Comparison of ENCODE assay signal across 21 cellular contexts in genomic region chr22:21980547-21980946, GRCh38. TPM values are rescaled to one million over a fixed set of nuclear protein-coding genes. Genes with fewer than 3 reads are reported as not detected.
A peak's percentile ranks its signal among the peaks of the same experiment; 100 is the strongest.
DNase-seq lines count a peak whose midpoint lies in the region; ATAC-seq, FAIRE-seq and TF ChIP-seq lines count a peak whose summit lies in the region.
"Had no signal": no experiment of that assay in that cellular context is flagged by ENCODE, and none has a peak within 500 bp of the region (broad histone marks: within the 10 kb centered on the region; RNA-seq: fewer than 3 reads in every experiment).

No MANE protein-coding gene starts in this region.

- TF ChIP-seq EP300 in K562 (IDR thresholded peaks at IDR 0.05; ENCODE audit: low read length): peak; percentile 3; the same call in 1 of the 2 replicates

- in situ Hi-C loops in K562 (cut with MboI): no loop called here

- WGBS in K562 (ENCODE audit: insufficient coverage, low coverage, missing lambda C conversion rate): 77% methylated on average over 7 of the region's 7 CpGs

- CTCF ChIA-PET in K562 (lab: Yijun Ruan, JAX; ENCODE audit: low intra/inter-chr PET ratio): interaction anchor here (1.2 to 1.6 kb wide), 2 partner anchors 42 to 268 kb away, joined by 3 to 4 read pairs; no protein-coding TSS in a partner anchor
- CTCF ChIA-PET in A673 (lab: Charles Lee): no interaction called here

- no peak for DNase-seq in T-helper 2 cell treated with Interferon-gamma antibody and Interleukin-4, amounts not matched to agents 5 μg/mL and 100 μg/mL, for 36 hours (ENCODE audit: low spot score)
- DNase-seq in T-helper 2 cell (no peak), K562 (ENCODE audit: extremely low read depth in 1 of 4, low spot score in 3 of 4) (no peak), nephron progenitor cell (no peak), A673 (ENCODE audit: low spot score) (no peak), NCI-H1436 treated with DMSO at 0.1 percent for 48 hours (lab: John Stamatoyannopoulos, UW) (no peak)
- DNase-seq: foreskin fibroblast, KG1, NCI-H1092, NCI-H748 treated with DMSO at 0.1 percent for 48 hours, PC-3, SJCRH30, T1000 had no signal

- H3K4me1 ChIP-seq in DOHH2 (ENCODE audit: control insufficient read depth, low read length) (peaks cover 16% of the 10 kb centered on the region), K562 (replicated peaks in 1 of 2; ENCODE audit: control insufficient read depth in 2 of 2, insufficient read depth in 2 of 2, low read length in 2 of 2) (peaks cover 12 to 26% of the 10 kb centered on the region in 2 experiments; a peak in 4 of 5 replicates), A673 (ENCODE audit: insufficient read depth, low read length, poor library complexity, severe bottlenecking) (peaks cover 5% of the 10 kb centered on the region)
- H3K4me1 ChIP-seq: SJCRH30 had no signal

- H3K4me3 ChIP-seq in DOHH2 (ENCODE audit: low read length) (no peak overlapping the region), K562 (no peak overlapping the region), A673 (ENCODE audit: low read depth, low read length, poor library complexity, severe bottlenecking) (no peak overlapping the region)
- H3K4me3 ChIP-seq: HAP-1, SJCRH30, tibial nerve had no signal

- no peaks in the 10 kb centered on the region for H3K27me3 Mint-ChIP-seq in T-helper 2 cell treated with Interferon-gamma antibody and Interleukin-4, amounts not matched to agents 5 μg/mL and 100 μg/mL, for 36 hours (ENCODE audit: low read depth)
- H3K27me3 Mint-ChIP-seq in nephron progenitor cell (ENCODE audit: low read depth, poor library complexity): peaks cover 12% of the 10 kb centered on the region

- no peaks in the 10 kb centered on the region for H3K9me3 ChIP-seq in DOHH2 (ENCODE audit: control insufficient read depth, insufficient read depth, low read length)
- no peaks in the 10 kb centered on the region for H3K9me3 ChIP-seq in K562 (replicated peaks; ENCODE audit: control insufficient read depth, insufficient read depth, low read depth, low read length)
- H3K9me3 ChIP-seq in A673 (ENCODE audit: low read depth, low read length, poor library complexity, severe bottlenecking): no peaks in the 10 kb centered on the region
- H3K9me3 ChIP-seq: HAP-1, SJCRH30, tibial nerve had no signal

- peak overlapping the region; percentile 76 for H3K4me2 ChIP-seq in DOHH2 (ENCODE audit: low read length)
- no peak overlapping the region for H3K4me2 ChIP-seq in K562 (ENCODE audit: insufficient read depth, low read length)

- no peaks in the 10 kb centered on the region for H3K9me2 ChIP-seq in DOHH2 (replicated peaks; ENCODE audit: control insufficient read depth, low read length)

- H3K79me2 ChIP-seq in DOHH2 (ENCODE audit: control insufficient read depth, low read length): peaks cover 69% of the 10 kb centered on the region
- peaks cover 43% of the 10 kb centered on the region for H3K79me2 ChIP-seq in K562 (ENCODE audit: control insufficient read depth, insufficient read depth, low read length)

- BruUV-seq in K562 (replicated peaks; lab: Mats Ljungman, UMichigan) (no TSS peak), A673 (replicated peaks; lab: Mats Ljungman, UMichigan) (no TSS peak)

- ATAC-seq in K562 (no peak), HG03354 (IDR thresholded peaks at IDR 0.05; ENCODE audit: poor library complexity, severe bottlenecking, unreplicated experiment) (no peak)
- ATAC-seq: PC-3 had no signal

- H2AFZ ChIP-seq in K562 (ENCODE audit: low read depth, low read length): no peak overlapping the region

- peaks cover 3% of the 10 kb centered on the region for H3K36me3 Mint-ChIP-seq in T-helper 2 cell treated with Interferon-gamma antibody and Interleukin-4, amounts not matched to agents 5 μg/mL and 100 μg/mL, for 36 hours (ENCODE audit: low read depth)
- H3K36me3 Mint-ChIP-seq in nephron progenitor cell (ENCODE audit: low read depth): peaks cover 12% of the 10 kb centered on the region

- no peak for TF ChIP-seq CTCF in DOHH2 (IDR thresholded peaks at IDR 0.05; ENCODE audit: low read depth, low read length, poor library complexity, severe bottlenecking)
- no peak for TF ChIP-seq CTCF in K562 (IDR thresholded peaks at IDR 0.05 in 2 of 3, conservative IDR thresholded peaks at IDR 0.05 in 1 of 3; ENCODE audit: insufficient read depth in 2 of 3, low read depth in 1 of 3, low read length in 3 of 3)
- TF ChIP-seq CTCF in nephron progenitor cell (IDR thresholded peaks at IDR 0.05): no peak
- TF ChIP-seq CTCF in A673 (conservative IDR thresholded peaks at IDR 0.05; ENCODE audit: low read depth, low read length): no peak

- no peak overlapping the region for H3K27ac Mint-ChIP-seq in T-helper 2 cell treated with Interferon-gamma antibody and Interleukin-4, amounts not matched to agents 5 μg/mL and 100 μg/mL, for 36 hours
- peak overlapping the region; percentile 22 for H3K27ac Mint-ChIP-seq in nephron progenitor cell

- intact Hi-C loops in K562 (cut with micrococcal nuclease): loop anchor here (5.0 kb wide), 1 partner anchor 43 kb away; no protein-coding TSS in a partner anchor
- intact Hi-C loops in A673 (cut with micrococcal nuclease; ENCODE audit: unreplicated experiment): no loop called here

- no peaks in the 10 kb centered on the region; the same call in 1 of the 2 replicates for H4K20me1 ChIP-seq in DOHH2 (ENCODE audit: control insufficient read depth, insufficient read depth, low read depth, low read length)
- peaks cover 35% of the 10 kb centered on the region for H4K20me1 ChIP-seq in K562 (replicated peaks; ENCODE audit: control insufficient read depth, insufficient read depth, low read length)

- H3K9ac ChIP-seq in K562 (ENCODE audit: insufficient read depth in 1 of 2, low read depth in 2 of 2, low read length in 2 of 2): peak overlapping the region in 1 of 2 experiments; percentile 17; a peak in 1 of 4 replicates

- H3K27me3 ChIP-seq in DOHH2 (ENCODE audit: control insufficient read depth, low read length): no peaks in the 10 kb centered on the region
- no peaks in the 10 kb centered on the region; a peak in 1 of 5 replicates for H3K27me3 ChIP-seq in K562 (ENCODE audit: control insufficient read depth in 2 of 2, insufficient read depth in 2 of 2, low read length in 2 of 2)
- no peaks in the 10 kb centered on the region for H3K27me3 ChIP-seq in A673 (replicated peaks; ENCODE audit: insufficient read depth, low read depth, low read length, poor library complexity)
- H3K27me3 ChIP-seq: SJCRH30, tibial nerve had no signal

- POLR2A ChIA-PET in K562 (lab: Yijun Ruan, JAX) (interaction anchor here (2.4 to 22.7 kb wide), 6 partner anchors 12 to 130 kb away, joined by 12 to 382 read pairs (median 36); partner anchors contain the start of gene PPM1F), A673 (lab: Charles Lee; ENCODE audit: low non-redundant PET) (no interaction called here)

- H3K9me3 Mint-ChIP-seq in T-helper 2 cell treated with Interferon-gamma antibody and Interleukin-4, amounts not matched to agents 5 μg/mL and 100 μg/mL, for 36 hours: no peaks in the 10 kb centered on the region
- H3K9me3 Mint-ChIP-seq in nephron progenitor cell: no peaks in the 10 kb centered on the region
- H3K9me3 Mint-ChIP-seq: CD14-positive monocyte had no signal

- no peak overlapping the region for H3K27ac ChIP-seq in DOHH2 (ENCODE audit: low read depth, low read length)
- H3K27ac ChIP-seq in K562 (ENCODE audit: extremely low read depth, low read depth, low read length): no peak overlapping the region
- H3K27ac ChIP-seq in A673 (ENCODE audit: low read depth, low read length, poor library complexity, severe bottlenecking): no peak overlapping the region
- H3K27ac ChIP-seq: 22Rv1, coronary artery, SJCRH30, tibial nerve had no signal

- no peaks in the 10 kb centered on the region; the same call in 1 of the 2 replicates for H3F3A ChIP-seq in DOHH2 (ENCODE audit: control insufficient read depth, insufficient read depth)

- peaks cover 18% of the 10 kb centered on the region for H3K9me1 ChIP-seq in K562 (ENCODE audit: control insufficient read depth, insufficient read depth, low read length)

- H3K4me3 Mint-ChIP-seq in T-helper 2 cell treated with Interferon-gamma antibody and Interleukin-4, amounts not matched to agents 5 μg/mL and 100 μg/mL, for 36 hours: peak overlapping the region; percentile 92
- peak overlapping the region; percentile 91 for H3K4me3 Mint-ChIP-seq in nephron progenitor cell
- H3K4me3 Mint-ChIP-seq: CD14-positive monocyte had no signal

- H3K36me3 ChIP-seq in DOHH2 (ENCODE audit: control insufficient read depth, low read length): peaks cover 48% of the 10 kb centered on the region
- peaks cover 53% of the 10 kb centered on the region; the same call in 2 of the 3 replicates for H3K36me3 ChIP-seq in K562 (ENCODE audit: control insufficient read depth, insufficient read depth, low read length)
- no peaks in the 10 kb centered on the region for H3K36me3 ChIP-seq in A673 (ENCODE audit: insufficient read depth, low read length, poor library complexity, severe bottlenecking)

- no peak for TF ChIP-seq RAD21 in K562 (CRISPR knock-in tag; conservative IDR thresholded peaks at IDR 0.05 in 1 of 2, IDR thresholded peaks at IDR 0.05 in 1 of 2)

- FAIRE-seq in K562 (lab: Jason Lieb, UNC): no peak
- FAIRE-seq: endothelial cell of umbilical vein had no signal

- peaks cover 9% of the 10 kb centered on the region for H3K4me1 Mint-ChIP-seq in T-helper 2 cell treated with Interferon-gamma antibody and Interleukin-4, amounts not matched to agents 5 μg/mL and 100 μg/mL, for 36 hours (ENCODE audit: low read depth)
- peaks cover 18% of the 10 kb centered on the region for H3K4me1 Mint-ChIP-seq in nephron progenitor cell

- TF ChIP-seq POLR2A in K562 (conservative IDR thresholded peaks at IDR 0.05): no peak

RNA-seq across cellular contexts. Expression of gene TOP3B, which starts 2.0 kb away (rescaled TPM):
- 654 and 1,271 TPM in 2 replicates for total RNA-seq in K562 (2011; cell fraction: chromatin; rRNA removed; ENCODE audit: low replicate concordance)
- 667 and 676 TPM in 2 replicates for total RNA-seq in K562 (2011; cell fraction: nucleolus; rRNA removed)
- total RNA-seq in K562 (2011; cell fraction: nucleoplasm; rRNA removed): 562 and 595 TPM in 2 replicates
- 168 and 209 TPM in 2 replicates for total RNA-seq in K562 (2014; rRNA removed)
- 70.7 and 93.0 TPM in 2 replicates for total RNA-seq in K562 (2014; rRNA removed; fragmentation: Illumina TruSeq; extraction: Trizol)
- total RNA-seq in K562 (2015; rRNA removed; fragmentation: Illumina TruSeq; extraction: Trizol): 132 and 135 TPM in 2 replicates
- 182 and 188 TPM in 2 replicates for total RNA-seq in K562 (2021)
- polyA plus RNA-seq in K562 (2011; rRNA removed): 77.5 and 115 TPM in 2 replicates
- 70.1 and 77.8 TPM in 2 replicates for polyA plus RNA-seq in K562 (2011; cell fraction: cytosol; rRNA removed)
- polyA plus RNA-seq in K562 (2011; cell fraction: nucleus; rRNA removed): 984 and 1,286 TPM in 2 replicates
- 96.9 and 122 TPM in 2 replicates for polyA plus RNA-seq in K562 (2012)
- polyA plus RNA-seq in K562 (2014; fragmentation: Illumina TruSeq; extraction: Trizol): 112 and 123 TPM in 2 replicates
- 10 to 100 TPM in 1 of 2 experiments, 1 to 10 TPM in 1; 3.0 to 11.5 TPM for polyA plus RNA-seq in K562 (2014; fragmentation: Nextera tagmentation; extraction: Ambion mirVana)
- 153 and 161 TPM in 2 replicates for polyA plus RNA-seq in K562 (2014; rRNA removed)
- polyA minus RNA-seq in K562 (2011; rRNA and poly(A)+ RNA removed): 98.9 and 108 TPM in 2 replicates
- polyA minus RNA-seq in K562 (2011; cell fraction: cytosol; rRNA and poly(A)+ RNA removed): 76.3 and 79.3 TPM in 2 replicates
- polyA minus RNA-seq in K562 (2011; cell fraction: nucleus; rRNA and poly(A)+ RNA removed): 248 and 295 TPM in 2 replicates
- 60.2 and 60.4 TPM in 2 replicates for total RNA-seq in A673 (2021)

RNA-seq across cellular contexts. Expression of gene PPM1F, which starts 27.9 kb away (rescaled TPM):
- total RNA-seq in K562 (2011; cell fraction: chromatin; rRNA removed; ENCODE audit: low replicate concordance): 103 and 226 TPM in 2 replicates
- 122 and 135 TPM in 2 replicates for total RNA-seq in K562 (2011; cell fraction: nucleolus; rRNA removed)
- 120 and 153 TPM in 2 replicates for total RNA-seq in K562 (2011; cell fraction: nucleoplasm; rRNA removed)
- total RNA-seq in K562 (2014; rRNA removed): 132 and 153 TPM in 2 replicates
- 33.1 and 36.9 TPM in 2 replicates for total RNA-seq in K562 (2014; rRNA removed; fragmentation: Illumina TruSeq; extraction: Trizol)
- 74.6 and 75.0 TPM in 2 replicates for total RNA-seq in K562 (2015; rRNA removed; fragmentation: Illumina TruSeq; extraction: Trizol)
- total RNA-seq in K562 (2021): 157 and 159 TPM in 2 replicates
- polyA plus RNA-seq in K562 (2011; rRNA removed): 64.0 and 73.1 TPM in 2 replicates
- polyA plus RNA-seq in K562 (2011; cell fraction: cytosol; rRNA removed): 74.8 and 124 TPM in 2 replicates
- 187 and 284 TPM in 2 replicates for polyA plus RNA-seq in K562 (2011; cell fraction: nucleus; rRNA removed)
- 81.6 and 118 TPM in 2 replicates for polyA plus RNA-seq in K562 (2012)
- 53.8 and 92.1 TPM in 2 replicates for polyA plus RNA-seq in K562 (2014; fragmentation: Illumina TruSeq; extraction: Trizol)
- 1 to 10 TPM; 2.1 to 4.5 TPM for polyA plus RNA-seq in K562 (2014; fragmentation: Nextera tagmentation; extraction: Ambion mirVana)
- 110 and 121 TPM in 2 replicates for polyA plus RNA-seq in K562 (2014; rRNA removed)
- 29.5 and 43.3 TPM in 2 replicates for polyA minus RNA-seq in K562 (2011; rRNA and poly(A)+ RNA removed)
- 53.3 and 68.1 TPM in 2 replicates for polyA minus RNA-seq in K562 (2011; cell fraction: cytosol; rRNA and poly(A)+ RNA removed)
- 34.9 and 45.5 TPM in 2 replicates for polyA minus RNA-seq in K562 (2011; cell fraction: nucleus; rRNA and poly(A)+ RNA removed)
- 85.9 and 101 TPM in 2 replicates for total RNA-seq in A673 (2021)
